ENCODE assay signal across 21 cellular contexts in the genomic region with DNA sequence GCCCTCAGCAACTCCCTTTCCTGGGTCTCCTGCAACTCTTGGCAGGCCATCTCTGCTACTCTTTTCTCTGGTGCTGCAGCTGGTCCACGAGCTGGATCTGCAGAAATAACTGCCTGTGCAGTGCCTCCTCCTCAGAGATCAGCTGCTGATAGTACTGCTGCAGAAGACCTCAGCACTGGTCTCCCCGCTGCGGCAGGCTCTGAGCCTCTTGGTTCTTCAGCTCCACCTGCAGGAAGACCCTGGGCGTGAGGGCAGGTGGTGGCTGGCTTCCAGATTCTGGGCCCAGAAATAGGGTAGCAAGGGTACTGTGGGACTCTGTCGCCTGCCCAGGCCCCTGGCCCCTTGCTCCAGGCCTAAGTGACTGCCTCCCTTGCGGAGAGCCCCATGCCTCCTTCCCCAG.
DNase-seq lines count a peak whose midpoint lies in the region; ATAC-seq, FAIRE-seq and TF ChIP-seq lines count a peak whose summit lies in the region.
"Had no signal": no experiment of that assay in that cellular context is flagged by ENCODE, and none has a peak within 500 bp of the region (broad histone marks: within the 10 kb centered on the region; RNA-seq: fewer than 3 reads in every experiment).

No MANE protein-coding gene starts in this region.

- intact Hi-C loops in activated CD4-positive, alpha-beta T cell treated with anti-CD3 and anti-CD28 coated beads for 36 hours (cut with DNase I, micrococcal nuclease), result no loop called here
- intact Hi-C loops in HCT116 (cut with micrococcal nuclease) (no loop called here), Right ventricle myocardium superior (cut with DNase I) (no loop called here)

- ATAC-seq in activated CD4-positive, alpha-beta T cell treated with anti-CD3 and anti-CD28 coated beads for 36 hours, result no peak
- ATAC-seq in HCT116 (no peak), Right ventricle myocardium superior (ENCODE audit: poor library complexity) (no peak)
- ATAC-seq: A549 had no signal

- H3K79me2 ChIP-seq in HCT116 (ENCODE audit: insufficient read depth, low read length) (no peaks in the 10 kb centered on the region), mesendoderm (ENCODE audit: control insufficient read depth, insufficient read depth, low read length) (no peaks in the 10 kb centered on the region)

- 0 out of 4 replicates have a peak, but pooled peaks cover 0 to 2% of the 10 kb centered on the region in 2 experiments for H3K4me1 ChIP-seq in HCT116 (ENCODE audit: control insufficient read depth in 1 of 2, insufficient read depth in 2 of 2, low read length in 2 of 2)
- H3K4me1 ChIP-seq in mesendoderm (ENCODE audit: control insufficient read depth, low read depth, low read length), result no peaks in the 10 kb centered on the region
- H3K4me1 ChIP-seq in small intestine (ENCODE audit: control insufficient read depth in 2 of 2, insufficient read depth in 1 of 2, low read depth in 1 of 2, low read length in 1 of 2), result no peaks in the 10 kb centered on the region
- H3K4me1 ChIP-seq: A549 had no signal

- TF ChIP-seq CTCF in HCT116 (IDR thresholded peaks at IDR 0.05 in 2 of 3, conservative IDR thresholded peaks at IDR 0.05 in 1 of 3; ENCODE audit: borderline replicate concordance in 1 of 3, insufficient read depth in 1 of 3, low read depth in 2 of 3, low read length in 2 of 3), result no peak

- CTCF ChIA-PET in activated CD4-positive, alpha-beta T cell treated with anti-CD3 and anti-CD28 coated beads for 36 hours (lab: Charles Lee), result interaction anchor here (1.2 kb wide), 1 partner anchor 9 kb away, joined by 4 read pairs; no protein-coding TSS in a partner anchor
- CTCF ChIA-PET in HCT116 (lab: Charles Lee), result interaction anchor here (1.1 kb wide), 1 partner anchor 119 kb away, joined by 3 read pairs; no protein-coding TSS in a partner anchor

- no peaks in the 10 kb centered on the region for H3K4me1 Mint-ChIP-seq in activated CD4-positive, alpha-beta T cell treated with anti-CD3 and anti-CD28 coated beads for 36 hours

- no peaks in the 10 kb centered on the region for H3K9me3 Mint-ChIP-seq in activated CD4-positive, alpha-beta T cell treated with anti-CD3 and anti-CD28 coated beads for 36 hours (ENCODE audit: low read depth)

- FAIRE-seq in small intestine (lab: Jason Lieb, UNC), result no peak
- FAIRE-seq: A549, GM12891, GM18507 had no signal

- no peak overlapping the region for H2AK5ac ChIP-seq in mesendoderm (ENCODE audit: low read length)

- no peak overlapping the region for H3K27ac Mint-ChIP-seq in activated CD4-positive, alpha-beta T cell treated with anti-CD3 and anti-CD28 coated beads for 36 hours

- no peaks in the 10 kb centered on the region for H3K36me3 ChIP-seq in HCT116 (ENCODE audit: control insufficient read depth in 1 of 2, insufficient read depth in 2 of 2, low read length in 2 of 2)
- no peaks in the 10 kb centered on the region for H3K36me3 ChIP-seq in mesendoderm (ENCODE audit: control insufficient read depth, insufficient read depth, low read length)
- no peaks in the 10 kb centered on the region for H3K36me3 ChIP-seq in small intestine (ENCODE audit: control insufficient read depth in 2 of 2, insufficient read depth in 2 of 2, low read length in 2 of 2)
- H3K36me3 ChIP-seq: MG63 had no signal

- H3K27me3 Mint-ChIP-seq in activated CD4-positive, alpha-beta T cell treated with anti-CD3 and anti-CD28 coated beads for 36 hours, result no peaks in the 10 kb centered on the region

- no peak overlapping the region for H4K8ac ChIP-seq in mesendoderm (ENCODE audit: low read depth, low read length)

- no TSS peak for BruUV-seq in HCT116 (replicated peaks; lab: Mats Ljungman, UMichigan)

- H3K79me1 ChIP-seq in mesendoderm (ENCODE audit: low read length), result no peaks in the 10 kb centered on the region

- H3K4me3 ChIP-seq in HCT116 (replicated peaks in 1 of 2; ENCODE audit: low read depth in 1 of 2, low read length in 2 of 2) (no peak overlapping the region), mesendoderm (ENCODE audit: low read length) (no peak overlapping the region), small intestine (ENCODE audit: low read depth in 1 of 2, low read length in 2 of 2) (no peak overlapping the region)
- H3K4me3 ChIP-seq: A549; BLaER1 treated with 17β-estradiol and CSF1 and Interleukin-3, amounts not matched to agents 10 nM and 100 nM; GM23248; MG63 had no signal

- no peak overlapping the region for H4K5ac ChIP-seq in mesendoderm (ENCODE audit: low read length)

- peak; percentile 10 for DNase-seq in activated CD4-positive, alpha-beta T cell treated with anti-CD3 and anti-CD28 coated beads for 36 hours
- DNase-seq in activated CD4-positive, alpha-beta T cell treated with anti-CD3 and anti-CD28 coated beads, Interleukin-2, amount 50 U/mL, for 48 hours, result no peak
- DNase-seq in HCT116 (ENCODE audit: low read depth, low spot score) (no peak), SK-N-DZ (ENCODE audit: low spot score) (peak; percentile 36), mesendoderm (peak; percentile 16), NCI-H1694 treated with DMSO at 0.1 percent for 48 hours (lab: John Stamatoyannopoulos, UW) (no peak), small intestine (no peak), Right ventricle myocardium superior (no peak)
- DNase-seq: GF-D8, GM23248, MG63, NCI-H1105 treated with DMSO at 0.1 percent for 48 hours, NCI-H1930, NCI-H2171, NCI-H446 treated with DMSO at 0.1 percent for 48 hours, SHP77 treated with DMSO at 0.1 percent for 48 hours had no signal

- no peak overlapping the region for H3K23ac ChIP-seq in mesendoderm (ENCODE audit: low read length)

- H2BK15ac ChIP-seq in mesendoderm (replicated peaks; ENCODE audit: low read depth), result no peak overlapping the region

- no peak overlapping the region for H3K18ac ChIP-seq in mesendoderm (ENCODE audit: low read length)

- H3K9me3 ChIP-seq in HCT116 (ENCODE audit: control insufficient read depth in 1 of 2, insufficient read depth in 1 of 2, low read depth in 1 of 2, low read length in 2 of 2) (no peaks in the 10 kb centered on the region), small intestine (ENCODE audit: control insufficient read depth, low read depth) (no peaks in the 10 kb centered on the region)
- H3K9me3 ChIP-seq: A549; BLaER1 treated with 17β-estradiol and CSF1 and Interleukin-3, amounts not matched to agents 10 nM and 100 nM; MG63 had no signal

- H3K9ac ChIP-seq in HCT116 (ENCODE audit: low read length), result no peak overlapping the region
- no peak overlapping the region for H3K9ac ChIP-seq in mesendoderm (ENCODE audit: low read length)
- H3K9ac ChIP-seq: BLaER1 treated with 17β-estradiol and CSF1 and Interleukin-3, amounts not matched to agents 10 nM and 100 nM; GM23248; KMS-11 had no signal

- no peaks in the 10 kb centered on the region for H3K9me2 ChIP-seq in HCT116 (ENCODE audit: insufficient read depth)

- H3K27ac ChIP-seq in HCT116 (ENCODE audit: low read depth, low read length), result no peak overlapping the region
- no peak overlapping the region for H3K27ac ChIP-seq in mesendoderm (ENCODE audit: low read depth, low read length)
- H3K27ac ChIP-seq in small intestine (ENCODE audit: low read depth in 1 of 2, low read length in 1 of 2), result no peak overlapping the region
- H3K27ac ChIP-seq: A549; BLaER1 treated with 17β-estradiol and CSF1 and Interleukin-3, amounts not matched to agents 10 nM and 100 nM; GM23248; KMS-11 had no signal

- TF ChIP-seq POLR2A in HCT116 (IDR thresholded peaks at IDR 0.05; ENCODE audit: borderline replicate concordance, extremely low read depth, insufficient read depth, insufficient read length), result no peak

- no peak overlapping the region for H3K4ac ChIP-seq in mesendoderm (ENCODE audit: low read depth, low read length)

- H3K4me2 ChIP-seq in HCT116 (ENCODE audit: low read length), result no peak overlapping the region
- no peak overlapping the region for H3K4me2 ChIP-seq in mesendoderm (ENCODE audit: low read length)
- H3K4me2 ChIP-seq: A549; BLaER1 treated with 17β-estradiol and CSF1 and Interleukin-3, amounts not matched to agents 10 nM and 100 nM; KMS-11 had no signal

- H3K56ac ChIP-seq in mesendoderm (ENCODE audit: low read length), result no peak overlapping the region

- H2BK5ac ChIP-seq in mesendoderm (ENCODE audit: low read length), result no peak overlapping the region

- no peaks in the 10 kb centered on the region for H3K27me3 ChIP-seq in HCT116 (ENCODE audit: insufficient read depth, low read length)
- no peaks in the 10 kb centered on the region for H3K27me3 ChIP-seq in mesendoderm (ENCODE audit: insufficient read depth, low read length, poor library complexity)
- H3K27me3 ChIP-seq in small intestine (ENCODE audit: control insufficient read depth in 2 of 2, insufficient read depth in 2 of 2, low read length in 2 of 2), result no peaks in the 10 kb centered on the region
- H3K27me3 ChIP-seq: BLaER1 treated with 17β-estradiol and CSF1 and Interleukin-3, amounts not matched to agents 10 nM and 100 nM; MG63 had no signal

- no CpG with 5 or more reads among the region's 6 CpGs for WGBS in mesendoderm (ENCODE audit: extremely low coverage, insufficient coverage, low lambda C conversion rate)
- 63 to 77% (median 77%) methylated on average over 6 of the region's 6 CpGs for WGBS in small intestine, 3 donors

- RAD21 ChIA-PET in HCT116 (lab: Charles Lee; ENCODE audit: low non-redundant PET in 1 of 2, low total read pairs in 2 of 2, uncharacterized antibody in 2 of 2, unreplicated experiment in 2 of 2), result no interaction called here

- H4K20me1 ChIP-seq in HCT116 (ENCODE audit: insufficient read depth), result no peaks in the 10 kb centered on the region
- H4K20me1 ChIP-seq: BLaER1 treated with 17β-estradiol and CSF1 and Interleukin-3, amounts not matched to agents 10 nM and 100 nM had no signal

- H3K36me3 Mint-ChIP-seq in activated CD4-positive, alpha-beta T cell treated with anti-CD3 and anti-CD28 coated beads for 36 hours (ENCODE audit: low read depth), result no peaks in the 10 kb centered on the region

- H3K4me3 Mint-ChIP-seq in activated CD4-positive, alpha-beta T cell treated with anti-CD3 and anti-CD28 coated beads for 36 hours, result no peak overlapping the region

- POLR2A ChIA-PET in activated CD4-positive, alpha-beta T cell treated with anti-CD3 and anti-CD28 coated beads for 36 hours (lab: Charles Lee), result no interaction called here
- POLR2A ChIA-PET in HCT116 (lab: Charles Lee), result no interaction called here

- H2BK120ac ChIP-seq in mesendoderm (ENCODE audit: low read depth, low read length), result no peak overlapping the region

- TF ChIP-seq RAD21 in HCT116 (IDR thresholded peaks at IDR 0.05; ENCODE audit: low read depth), result 0 out of 2 replicates have a peak, but pooled peaks have one; percentile 3

- H2AFZ ChIP-seq in HCT116 (ENCODE audit: low read depth, low read length, poor library complexity, severe bottlenecking), result no peak overlapping the region
- H2AFZ ChIP-seq: GM23248 had no signal

TF ChIP-seq in HCT116, 20 proteins besides CTCF, POLR2A, EP300 and RAD21 (continues in another document):
- TF ChIP-seq EZH2 (IDR thresholded peaks at IDR 0.05) (no peak), FOSL1 (IDR thresholded peaks at IDR 0.05; ENCODE audit: low read depth) (no peak), POLR2AphosphoS5 (IDR thresholded peaks at IDR 0.05; ENCODE audit: low read depth, low read length) (no peak), SRF (IDR thresholded peaks at IDR 0.05; ENCODE audit: low read depth) (no peak), YY1 (IDR thresholded peaks at IDR 0.05; ENCODE audit: extremely low read depth, insufficient replicate concordance, low read depth, low read length) (no peak), SIN3A (IDR thresholded peaks at IDR 0.05; ENCODE audit: low read depth) (no peak), ZNF274 (IDR thresholded peaks at IDR 0.05; ENCODE audit: low read depth, low read length) (no peak)

Comparison
In these comparisons a context has a peak if more than half of its experiments do, and no peak if none do; other contexts are left out.
1. DNase-seq: peak in activated CD4-positive, alpha-beta T cell treated with anti-CD3 and anti-CD28 coated beads for 36 hours (single experiment), SK-N-DZ (single experiment) and mesendoderm (single experiment); none in activated CD4-positive, alpha-beta T cell treated with anti-CD3 and anti-CD28 coated beads, Interleukin-2, amount 50 U/mL, for 48 hours (0 of 2), HCT116 (single experiment), NCI-H1694 treated with DMSO at 0.1 percent for 48 hours (single experiment), small intestine (single experiment) and Right ventricle myocardium superior (single experiment).